In genomic region chr11:86291466-86292262, GRCh38 we compare ENCODE assay signal across 8 cellular contexts. TPM values are rescaled to one million over a fixed set of nuclear protein-coding genes. Genes with fewer than 3 reads are reported as not detected.
DNase-seq lines count a peak whose midpoint lies in the region; ATAC-seq and TF ChIP-seq lines count a peak whose summit lies in the region.

No MANE protein-coding gene starts in this region.

- ATAC-seq in GM21576 (IDR thresholded peaks at IDR 0.05; ENCODE audit: unreplicated experiment), result no peak

- H2AFZ ChIP-seq in neural progenitor cell (replicated peaks), result no peak overlapping the region

- H3K27ac ChIP-seq in esophagus muscularis mucosa (replicated peaks in 1 of 4), result no peak overlapping the region
- H3K27ac ChIP-seq in neural progenitor cell, result no peak overlapping the region
- H3K27ac ChIP-seq in thyroid gland, result no peak overlapping the region

- H3K9ac ChIP-seq in neural progenitor cell, result no peak overlapping the region

- TF ChIP-seq POLR2A in esophagus muscularis mucosa (IDR thresholded peaks at IDR 0.05; ENCODE audit: low read depth) (no peak), thyroid gland (IDR thresholded peaks at IDR 0.05) (no peak)

- CTCF ChIA-PET in Caco-2 (lab: Charles Lee), result interaction anchor here (0.6 to 0.9 kb wide), 4 partner anchors 10 to 437 kb away, joined by 3 to 4 read pairs (median 3); partner anchors contain the start of gene CCDC83
- CTCF ChIA-PET in HEK293T (lab: Yijun Ruan, JAX), result interaction anchor here (0.6 to 0.8 kb wide), 3 partner anchors 14 to 481 kb away, joined by 3 read pairs; no protein-coding TSS in a partner anchor

- no peak for TF ChIP-seq EP300 in esophagus muscularis mucosa (IDR thresholded peaks at IDR 0.05)

- H3K4me2 ChIP-seq in neural progenitor cell, result no peak overlapping the region

- no peak overlapping the region for H3K4me3 Mint-ChIP-seq in Caco-2 (ENCODE audit: unreplicated experiment)
- H3K4me3 Mint-ChIP-seq in neural progenitor cell, result no peak overlapping the region

- H3K4me1 ChIP-seq in Caco-2 (0 out of 2 replicates have a peak, but pooled peaks cover 4% of the 10 kb centered on the region), esophagus muscularis mucosa (peaks cover 0 to 2% (median 0%) of the 10 kb centered on the region in 4 donors), neural progenitor cell (no peaks in the 10 kb centered on the region), thyroid gland (no peaks in the 10 kb centered on the region)

- BruUV-seq in Caco-2 (replicated peaks; lab: Mats Ljungman, UMichigan), result no TSS peak

- H3K79me2 ChIP-seq in neural progenitor cell (ENCODE audit: low read depth), result no peaks in the 10 kb centered on the region

- DNase-seq in Caco-2, result peak; percentile 63 to 82
- peak; percentile 53 for DNase-seq in HEK293T (ENCODE audit: extremely low spot score)
- DNase-seq in NOMO-1 treated with DMSO at 0.1 percent for 48 hours (lab: John Stamatoyannopoulos, UW; ENCODE audit: unreplicated experiment), result peak; percentile 34
- DNase-seq in activated T-cell treated with anti-CD3 and anti-CD28 coated beads for 1 hour (ENCODE audit: low read depth), result peak; percentile 51
- no peak for DNase-seq in esophagus muscularis mucosa (ENCODE audit: extremely low spot score)
- peak; percentile 75 for DNase-seq in neural progenitor cell (ENCODE audit: low spot score)
- peak; percentile 64 to 76 for DNase-seq in thyroid gland

- 53% methylated on average over 3 of the region's 3 CpGs for WGBS in esophagus muscularis mucosa
- 26 to 31% methylated on average over 3 of the region's 3 CpGs for WGBS in thyroid gland, 2 donors

- H3K9me3 Mint-ChIP-seq in Caco-2 (ENCODE audit: unreplicated experiment) (no peaks in the 10 kb centered on the region), neural progenitor cell (no peaks in the 10 kb centered on the region)

- H3F3A ChIP-seq in neural progenitor cell (ENCODE audit: low read depth), result no peaks in the 10 kb centered on the region

- no peaks in the 10 kb centered on the region for H3K27me3 ChIP-seq in Caco-2 (replicated peaks; ENCODE audit: control insufficient read depth, insufficient read depth, low read length)
- H3K27me3 ChIP-seq in esophagus muscularis mucosa, result no peaks in the 10 kb centered on the region
- H3K27me3 ChIP-seq in neural progenitor cell, result no peaks in the 10 kb centered on the region
- no peaks in the 10 kb centered on the region for H3K27me3 ChIP-seq in thyroid gland

- H4K20me1 ChIP-seq in neural progenitor cell (ENCODE audit: low read depth), result no peaks in the 10 kb centered on the region

- H3K36me3 Mint-ChIP-seq in Caco-2 (ENCODE audit: insufficient read depth, unreplicated experiment), result peaks cover 21% of the 10 kb centered on the region
- H3K36me3 Mint-ChIP-seq in neural progenitor cell, result no peaks in the 10 kb centered on the region

- POLR2A ChIA-PET in Caco-2 (lab: Charles Lee) (interaction anchor here (0.7 kb wide), 1 partner anchor 437 kb away, joined by 3 read pairs; the partner anchor contains the start of gene CCDC83), HEK293T (lab: Yijun Ruan, JAX) (no interaction called here)

- H3K27ac Mint-ChIP-seq in Caco-2 (ENCODE audit: unreplicated experiment), result no peak overlapping the region
- H3K27ac Mint-ChIP-seq in neural progenitor cell, result no peak overlapping the region

- no peaks in the 10 kb centered on the region for H3K4me1 Mint-ChIP-seq in Caco-2 (ENCODE audit: low read depth, unreplicated experiment)
- no peaks in the 10 kb centered on the region for H3K4me1 Mint-ChIP-seq in neural progenitor cell

- intact Hi-C loops in Caco-2 (cut with micrococcal nuclease; ENCODE audit: unreplicated experiment) (loop anchor here (1.0 to 2.0 kb wide), 6 partner anchors 46 to 696 kb away; partner anchors contain the start of gene CCDC83), esophagus muscularis mucosa (cut with DNase I) (loop anchor here (5.0 to 10.0 kb wide), 3 partner anchors 247 to 437 kb away; partner anchors contain the start of gene CCDC83), thyroid gland (cut with DNase I) (loop anchor here (5.0 kb wide), 1 partner anchor 349 kb away; no protein-coding TSS in a partner anchor)

- TF ChIP-seq CTCF in Caco-2 (IDR thresholded peaks at IDR 0.05; ENCODE audit: insufficient read depth in 1 of 2, low read depth in 1 of 2, low read length in 1 of 2, severe bottlenecking in 1 of 2, unreplicated experiment in 1 of 2) (peak; percentile 92 to 98), esophagus muscularis mucosa (IDR thresholded peaks at IDR 0.05) (peak; percentile 32 to 64 (median 38)), neural progenitor cell (IDR thresholded peaks at IDR 0.05) (peak; percentile 80), thyroid gland (IDR thresholded peaks at IDR 0.05) (peak in 5 of 6 experiments; percentile 31 to 89 (median 59))

- no peaks in the 10 kb centered on the region for H3K9me3 ChIP-seq in Caco-2
- H3K9me3 ChIP-seq in esophagus muscularis mucosa, result no peaks in the 10 kb centered on the region
- no peaks in the 10 kb centered on the region for H3K9me3 ChIP-seq in neural progenitor cell (ENCODE audit: low read depth)
- no peaks in the 10 kb centered on the region for H3K9me3 ChIP-seq in thyroid gland

- H3K27me3 Mint-ChIP-seq in Caco-2 (ENCODE audit: insufficient read depth, unreplicated experiment) (no peaks in the 10 kb centered on the region), neural progenitor cell (ENCODE audit: insufficient read depth, low read depth) (no peaks in the 10 kb centered on the region)

- no peaks in the 10 kb centered on the region for H3K36me3 ChIP-seq in Caco-2 (ENCODE audit: control insufficient read depth, insufficient read depth, low read length)
- H3K36me3 ChIP-seq in esophagus muscularis mucosa, result no peaks in the 10 kb centered on the region
- no peaks in the 10 kb centered on the region for H3K36me3 ChIP-seq in neural progenitor cell
- H3K36me3 ChIP-seq in thyroid gland, result no peaks in the 10 kb centered on the region

- no peak overlapping the region for H3K4me3 ChIP-seq in Caco-2 (ENCODE audit: low read depth, low read length)
- no peak overlapping the region for H3K4me3 ChIP-seq in esophagus muscularis mucosa
- no peak overlapping the region for H3K4me3 ChIP-seq in neural progenitor cell
- H3K4me3 ChIP-seq in thyroid gland (replicated peaks in 1 of 3), result no peak overlapping the region

TF ChIP-seq in HEK293T, 16 proteins besides CTCF, POLR2A, EP300 and RAD21:
- TF ChIP-seq L3MBTL2 (conservative IDR thresholded peaks at IDR 0.05), result no peak
- TF ChIP-seq ZNF384 (IDR thresholded peaks at IDR 0.05), result peak; percentile 97
- no peak for TF ChIP-seq FOXK2 (IDR thresholded peaks at IDR 0.05)

RNA-seq across cellular contexts. Expression of gene HIKESHI, which starts 10.4 kb away (rescaled TPM):
- total RNA-seq in Caco-2 (2022), result 81.3 and 82.0 TPM in 2 replicates
- 10 to 100 TPM; 37.1 to 52.7 (median 41.2) TPM for total RNA-seq in esophagus muscularis mucosa
- 86.6 and 87.2 TPM in 2 replicates for total RNA-seq in neural progenitor cell (ENCODE audit: low replicate concordance)
- 10 to 100 TPM; 32.9 to 53.6 (median 36.9) TPM for total RNA-seq in thyroid gland

RNA-seq across cellular contexts. Expression of gene EED, which starts 47.1 kb away (rescaled TPM):
- total RNA-seq in Caco-2 (2022) (68.3 and 75.5 TPM in 2 replicates), esophagus muscularis mucosa (10 to 100 TPM; 11.1 to 14.7 (median 13.4) TPM), neural progenitor cell (ENCODE audit: low replicate concordance) (44.2 and 64.9 TPM in 2 replicates), thyroid gland (10 to 100 TPM; 25.5 to 46.0 (median 33.0) TPM)

Comparison
In these comparisons a context has a peak if more than half of its experiments do, and no peak if none do; other contexts are left out.
1. CTCF ChIP-seq: peak in every context shown above with its lines; median percentile 95 in Caco-2; 80 in neural progenitor cell; 59 in thyroid gland; 38 in esophagus muscularis mucosa.